ENCODE assay signal across 1 cellular context in genomic region chr13:73984949-73985691, GRCh38.
TF ChIP-seq lines count a peak whose summit lies in the region.

No MANE protein-coding gene starts in this region.

TF ChIP-seq in GM23338, 12 proteins besides CTCF, POLR2A, EP300 and RAD21 (continued from another document):
- TF ChIP-seq ETS1 (IDR thresholded peaks at IDR 0.05), result no peak
- TF ChIP-seq CREB1 (CRISPR knock-in tag; IDR thresholded peaks at IDR 0.05; ENCODE audit: low read depth), result no peak
